21 cellular contexts compared by ENCODE assay signal in genomic region chr1:167225920-167226319, GRCh38. TPM values are rescaled to one million over a fixed set of nuclear protein-coding genes. Genes with fewer than 3 reads are reported as not detected.
DNase-seq lines count a peak whose midpoint lies in the region; ATAC-seq and TF ChIP-seq lines count a peak whose summit lies in the region.
"Had no signal": no experiment of that assay in that cellular context is flagged by ENCODE, and none has a peak within 500 bp of the region (broad histone marks: within the 10 kb centered on the region; RNA-seq: fewer than 3 reads in every experiment).

No MANE protein-coding gene starts in this region.

- no peak for TF ChIP-seq CTCF in cardiac muscle cell (IDR thresholded peaks at IDR 0.05; ENCODE audit: low read depth, low read length)
- no peak for TF ChIP-seq CTCF in heart left ventricle (IDR thresholded peaks at IDR 0.05)

- no peak for TF ChIP-seq POLR2A in heart left ventricle (IDR thresholded peaks at IDR 0.05)

- H3K9ac ChIP-seq in iPS-15b (ENCODE audit: low read depth, low read length): no peak overlapping the region

- H3K27me3 ChIP-seq in cardiac muscle cell: no peaks in the 10 kb centered on the region
- no peaks in the 10 kb centered on the region for H3K27me3 ChIP-seq in heart left ventricle
- no peaks in the 10 kb centered on the region for H3K27me3 ChIP-seq in iPS-15b (ENCODE audit: control insufficient read depth, insufficient read depth, low read length)
- H3K27me3 ChIP-seq: MG63, SJSA1 had no signal

- H3K4me3 ChIP-seq in cardiac muscle cell: no peak overlapping the region
- H3K4me3 ChIP-seq in heart left ventricle: no peak overlapping the region
- peak overlapping the region; percentile 3 for H3K4me3 ChIP-seq in iPS-15b (ENCODE audit: low read depth, low read length)
- H3K4me3 ChIP-seq: MG63, SJSA1 had no signal

- H3K4me1 ChIP-seq in cardiac muscle cell (ENCODE audit: low read depth) (peaks cover 43% of the 10 kb centered on the region), heart left ventricle (peaks cover 0 to 62% (median 23%) of the 10 kb centered on the region in 12 donors), iPS-15b (ENCODE audit: control insufficient read depth, insufficient read depth, low read length) (peaks cover 52% of the 10 kb centered on the region)

- DNase-seq in cardiac muscle cell (ENCODE audit: low read depth in 1 of 2, low spot score in 1 of 2) (no peak), heart left ventricle (no peak), OCI-M1 (lab: John Stamatoyannopoulos, UW) (peak; percentile 28), SHP77 (lab: John Stamatoyannopoulos, UW) (no peak), putamen (ENCODE audit: low spot score) (no peak)
- no peak for DNase-seq in activated effector memory CD4-positive, alpha-beta T cell treated with Interleukin-2 at 50 U/mL for 16 hours
- DNase-seq: 8988T; CD4-positive, alpha-beta memory T cell; DMS 273 treated with DMSO at 0.1 percent for 48 hours; H7; MG63; NCI-H1105; NCI-H1694; NCI-H345; NCI-H526 treated with DMSO at 0.1 percent for 48 hours; NK-92 treated with Interleukin-12 subunit alpha and Interleukin-12 subunit beta, amount 100 ng/mL, for 24 hours; T-helper 2 cell had no signal

- intact Hi-C loops in heart left ventricle (cut with DNase I): loop anchor here in 3 of 10 donors (10.0 kb wide), 3 partner anchors 49 to 381 kb away; partner anchors contain the start of gene TADA1 (in 1 of the 3)

- H3K27ac ChIP-seq in cardiac muscle cell: peak overlapping the region; percentile 21
- H3K27ac ChIP-seq in heart left ventricle: no peak overlapping the region
- H3K27ac ChIP-seq: SJSA1 had no signal

- H3K9me3 ChIP-seq in cardiac muscle cell (ENCODE audit: low read depth): no peaks in the 10 kb centered on the region
- no peaks in the 10 kb centered on the region for H3K9me3 ChIP-seq in heart left ventricle
- no peaks in the 10 kb centered on the region for H3K9me3 ChIP-seq in iPS-15b (ENCODE audit: control insufficient read depth, insufficient read depth, low read length)
- H3K9me3 ChIP-seq: MG63, SJSA1 had no signal

- ATAC-seq in heart left ventricle: no peak
- no peak for ATAC-seq in GM19395 (IDR thresholded peaks at IDR 0.05; ENCODE audit: unreplicated experiment)
- ATAC-seq: HepG2 had no signal

- 68 to 86% (median 74%) methylated on average over 2 of the region's 2 CpGs for WGBS in heart left ventricle, 4 donors

- H3K36me3 ChIP-seq in cardiac muscle cell (no peaks in the 10 kb centered on the region), heart left ventricle (no peaks in the 10 kb centered on the region), iPS-15b (ENCODE audit: control insufficient read depth, insufficient read depth, low read length) (no peaks in the 10 kb centered on the region)
- H3K36me3 ChIP-seq: MG63 had no signal

RNA-seq across cellular contexts. Expression of gene POU2F1, which starts 5.2 kb away (rescaled TPM):
- 6.4 and 21.9 TPM in 2 replicates for total RNA-seq in cardiac muscle cell
- polyA plus RNA-seq in cardiac muscle cell: 9.2 and 25.6 TPM in 2 replicates
- 10 to 100 TPM in 3 of 9 donors, 1 to 10 TPM in 6; 6.6 to 13.4 (median 9.7) TPM for total RNA-seq in heart left ventricle
- polyA plus RNA-seq in heart left ventricle: 1 to 10 TPM; 2.4 to 3.6 TPM
